16 cellular contexts compared by ENCODE assay signal in genomic region chr4:108328033-108328732, GRCh38.
"Had no signal": no experiment of that assay in that cellular context is flagged by ENCODE, and none has a peak within 500 bp of the region (broad histone marks: within the 10 kb centered on the region; RNA-seq: fewer than 3 reads in every experiment).

No MANE protein-coding gene starts in this region.

- H3K4me3 ChIP-seq: esophagus muscularis mucosa, pancreas, right lobe of liver, thoracic aorta, upper lobe of right lung had no signal

- H3K27ac ChIP-seq: esophagus muscularis mucosa, neutrophil, pancreas, right lobe of liver, thoracic aorta, upper lobe of right lung had no signal

- H3K4me1 Mint-ChIP-seq: natural killer cell; stimulated activated memory B cell treated with anti-CD40 and anti-IgM and Interleukin-4, amounts not matched to agents 10 μg/mL and 1 μg/mL and 100 μg/mL, for 72 hours had no signal

- ATAC-seq: natural killer cell; pancreas; right lobe of liver; stimulated activated memory B cell treated with anti-CD40 and anti-IgM and Interleukin-4, amounts not matched to agents 10 μg/mL and 1 μg/mL and 100 μg/mL, for 72 hours; upper lobe of right lung had no signal

- H3K27ac Mint-ChIP-seq: memory B cell; natural killer cell; stimulated activated memory B cell treated with anti-CD40 and anti-IgM and Interleukin-4, amounts not matched to agents 10 μg/mL and 1 μg/mL and 100 μg/mL, for 72 hours had no signal

- H3K4me3 Mint-ChIP-seq: memory B cell; natural killer cell; stimulated activated memory B cell treated with anti-CD40 and anti-IgM and Interleukin-4, amounts not matched to agents 10 μg/mL and 1 μg/mL and 100 μg/mL, for 72 hours had no signal

- H3K9me3 Mint-ChIP-seq: natural killer cell; stimulated activated memory B cell treated with anti-CD40 and anti-IgM and Interleukin-4, amounts not matched to agents 10 μg/mL and 1 μg/mL and 100 μg/mL, for 72 hours had no signal

- DNase-seq: activated CD4-positive, CD25-positive, alpha-beta regulatory T cell; activated naive CD4-positive, alpha-beta T cell; dermis blood vessel endothelial cell; effector memory CD4-positive, alpha-beta T cell; natural killer cell; pancreas; right lobe of liver; stimulated activated CD4-positive, alpha-beta T cell treated with anti-CD3 and anti-CD28 coated beads, Interleukin-4, amount 100 ng/mL, for 24 hours; SW 1271; T1000; upper lobe of right lung had no signal

- H3K4me1 ChIP-seq: esophagus muscularis mucosa, pancreas, right lobe of liver, upper lobe of right lung had no signal

- H3K27me3 Mint-ChIP-seq: stimulated activated memory B cell treated with anti-CD40 and anti-IgM and Interleukin-4, amounts not matched to agents 10 μg/mL and 1 μg/mL and 100 μg/mL, for 72 hours had no signal

- H3K9me3 ChIP-seq: esophagus muscularis mucosa, neutrophil, pancreas, right lobe of liver, thoracic aorta, upper lobe of right lung had no signal

- H3K36me3 ChIP-seq: esophagus muscularis mucosa, neutrophil, pancreas, right lobe of liver, thoracic aorta, upper lobe of right lung had no signal

- H3K36me3 Mint-ChIP-seq: memory B cell; natural killer cell; stimulated activated memory B cell treated with anti-CD40 and anti-IgM and Interleukin-4, amounts not matched to agents 10 μg/mL and 1 μg/mL and 100 μg/mL, for 72 hours had no signal

- H3K27me3 ChIP-seq: esophagus muscularis mucosa, neutrophil, right lobe of liver, upper lobe of right lung had no signal
